1 cellular context compared by ENCODE assay signal in the genomic region with DNA sequence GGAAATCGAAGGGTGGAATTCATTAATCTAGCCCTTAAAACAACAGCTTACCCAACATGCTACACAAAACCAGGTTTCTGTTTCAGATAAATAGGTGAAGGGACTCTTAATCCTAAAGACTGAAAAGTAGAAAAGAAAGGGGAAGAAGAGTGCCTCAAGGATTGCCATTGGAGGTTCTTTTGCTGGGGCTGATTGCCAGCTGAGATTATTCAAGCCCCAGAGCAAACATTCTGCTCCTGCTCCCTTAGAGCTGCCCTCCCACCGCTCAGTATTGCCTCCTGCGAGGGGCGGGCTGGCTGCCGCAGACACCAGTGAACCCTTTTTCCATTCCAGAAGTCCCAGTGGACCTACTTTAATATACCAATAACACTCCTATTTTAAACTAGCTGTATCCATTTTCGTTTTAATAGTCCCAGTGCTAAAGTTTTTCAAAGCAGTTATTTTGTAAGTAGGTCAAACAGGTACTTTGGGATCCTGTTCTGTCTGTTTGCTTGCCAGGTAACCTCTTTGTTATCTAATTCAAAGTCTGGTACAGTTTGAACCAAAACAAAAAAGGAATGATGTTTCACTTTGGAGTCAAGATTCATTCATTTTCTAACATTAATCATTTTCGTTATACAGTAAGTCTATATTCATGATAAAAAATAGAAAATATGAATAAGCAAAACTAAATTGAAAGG.
TF ChIP-seq lines count a peak whose summit lies in the region.

No MANE protein-coding gene starts in this region.

TF ChIP-seq in GM23338, 12 proteins besides CTCF, POLR2A, EP300 and RAD21 (continued from another document):
- TF ChIP-seq, protein P1, sequence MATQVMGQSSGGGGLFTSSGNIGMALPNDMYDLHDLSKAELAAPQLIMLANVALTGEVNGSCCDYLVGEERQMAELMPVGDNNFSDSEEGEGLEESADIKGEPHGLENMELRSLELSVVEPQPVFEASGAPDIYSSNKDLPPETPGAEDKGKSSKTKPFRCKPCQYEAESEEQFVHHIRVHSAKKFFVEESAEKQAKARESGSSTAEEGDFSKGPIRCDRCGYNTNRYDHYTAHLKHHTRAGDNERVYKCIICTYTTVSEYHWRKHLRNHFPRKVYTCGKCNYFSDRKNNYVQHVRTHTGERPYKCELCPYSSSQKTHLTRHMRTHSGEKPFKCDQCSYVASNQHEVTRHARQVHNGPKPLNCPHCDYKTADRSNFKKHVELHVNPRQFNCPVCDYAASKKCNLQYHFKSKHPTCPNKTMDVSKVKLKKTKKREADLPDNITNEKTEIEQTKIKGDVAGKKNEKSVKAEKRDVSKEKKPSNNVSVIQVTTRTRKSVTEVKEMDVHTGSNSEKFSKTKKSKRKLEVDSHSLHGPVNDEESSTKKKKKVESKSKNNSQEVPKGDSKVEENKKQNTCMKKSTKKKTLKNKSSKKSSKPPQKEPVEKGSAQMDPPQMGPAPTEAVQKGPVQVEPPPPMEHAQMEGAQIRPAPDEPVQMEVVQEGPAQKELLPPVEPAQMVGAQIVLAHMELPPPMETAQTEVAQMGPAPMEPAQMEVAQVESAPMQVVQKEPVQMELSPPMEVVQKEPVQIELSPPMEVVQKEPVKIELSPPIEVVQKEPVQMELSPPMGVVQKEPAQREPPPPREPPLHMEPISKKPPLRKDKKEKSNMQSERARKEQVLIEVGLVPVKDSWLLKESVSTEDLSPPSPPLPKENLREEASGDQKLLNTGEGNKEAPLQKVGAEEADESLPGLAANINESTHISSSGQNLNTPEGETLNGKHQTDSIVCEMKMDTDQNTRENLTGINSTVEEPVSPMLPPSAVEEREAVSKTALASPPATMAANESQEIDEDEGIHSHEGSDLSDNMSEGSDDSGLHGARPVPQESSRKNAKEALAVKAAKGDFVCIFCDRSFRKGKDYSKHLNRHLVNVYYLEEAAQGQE (IDR thresholded peaks at IDR 0.05; ENCODE audit: unreplicated experiment): no peak
- TF ChIP-seq EZH2phosphoT487 (IDR thresholded peaks at IDR 0.05; ENCODE audit: unreplicated experiment) (no peak), EZH2 (IDR thresholded peaks at IDR 0.05; ENCODE audit: low read depth, unreplicated experiment) (no peak), ZNF114 (CRISPR knock-in tag; IDR thresholded peaks at IDR 0.05) (no peak), STAT1 (IDR thresholded peaks at IDR 0.05; ENCODE audit: unreplicated experiment) (no peak), ZNF462 (CRISPR knock-in tag; IDR thresholded peaks at IDR 0.05) (no peak), NANOG (IDR thresholded peaks at IDR 0.05; ENCODE audit: borderline replicate concordance) (no peak)
